18 cellular contexts compared by ENCODE assay signal in the genomic region with DNA sequence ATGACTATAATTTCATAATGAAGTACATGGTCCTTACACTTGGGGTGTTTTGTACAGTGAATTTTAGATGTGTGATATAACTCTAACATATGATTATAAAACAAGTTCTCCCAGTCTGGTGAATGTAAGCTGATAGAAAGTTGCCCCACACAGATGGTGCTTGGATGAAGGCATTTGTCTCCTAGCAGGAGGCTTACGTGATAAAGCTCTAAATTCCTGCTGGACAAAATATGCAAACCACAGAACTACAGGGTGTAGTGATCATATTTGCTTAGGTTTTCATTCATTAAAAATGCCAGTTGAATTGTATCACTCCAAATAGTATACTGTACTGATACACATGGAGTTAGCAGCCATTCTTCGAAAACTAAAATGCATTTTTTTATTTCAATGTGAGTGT.
A peak's percentile ranks its signal among the peaks of the same experiment; 100 is the strongest.
DNase-seq lines count a peak whose midpoint lies in the region; ATAC-seq and TF ChIP-seq lines count a peak whose summit lies in the region.
"Had no signal": no experiment of that assay in that cellular context is flagged by ENCODE, and none has a peak within 500 bp of the region (broad histone marks: within the 10 kb centered on the region; RNA-seq: fewer than 3 reads in every experiment).

No MANE protein-coding gene starts in this region.

- H4K20me1 ChIP-seq in smooth muscle cell (ENCODE audit: low read depth) = no peaks in the 10 kb centered on the region

- H3K4me2 ChIP-seq in smooth muscle cell = peak overlapping the region; percentile 4

- no peak for TF ChIP-seq POLR2A in gastrocnemius medialis (IDR thresholded peaks at IDR 0.05)

- no peak for ATAC-seq in gastrocnemius medialis

- no peaks in the 10 kb centered on the region for H3K36me3 ChIP-seq in smooth muscle cell (ENCODE audit: low read depth)
- H3K36me3 ChIP-seq in WERI-Rb-1 = no peaks in the 10 kb centered on the region
- no peaks in the 10 kb centered on the region for H3K36me3 ChIP-seq in gastrocnemius medialis

- intact Hi-C loops in gastrocnemius medialis (cut with DNase I; ENCODE audit: low total_unique reads) = no loop called here

- H3K4me3 ChIP-seq in astrocyte of the cerebellum (ENCODE audit: low read depth, low read length) (no peak overlapping the region), smooth muscle cell (no peak overlapping the region), WERI-Rb-1 (ENCODE audit: low read depth, low read length) (no peak overlapping the region), gastrocnemius medialis (no peak overlapping the region)
- H3K4me3 ChIP-seq: SK-N-MC had no signal

- TF ChIP-seq CTCF in astrocyte of the cerebellum (IDR thresholded peaks at IDR 0.05; ENCODE audit: low read depth, low read length, missing control alignments) (no peak), smooth muscle cell (IDR thresholded peaks at IDR 0.05; ENCODE audit: borderline replicate concordance, insufficient read depth, poor library complexity, severe bottlenecking) (no peak), WERI-Rb-1 (IDR thresholded peaks at IDR 0.05; ENCODE audit: low read depth, low read length) (no peak), gastrocnemius medialis (IDR thresholded peaks at IDR 0.05 in 4 of 5, conservative IDR thresholded peaks at IDR 0.05 in 1 of 5) (no peak)

- no peaks in the 10 kb centered on the region for H3F3A ChIP-seq in smooth muscle cell (ENCODE audit: low read depth)

- no peaks in the 10 kb centered on the region for H3K79me2 ChIP-seq in smooth muscle cell (ENCODE audit: low read depth)

- H3K27ac ChIP-seq in smooth muscle cell (ENCODE audit: low read depth) (no peak overlapping the region), WERI-Rb-1 (no peak overlapping the region), gastrocnemius medialis (no peak overlapping the region)
- H3K27ac ChIP-seq: SK-N-MC had no signal

- H3K9ac ChIP-seq in smooth muscle cell (ENCODE audit: low read depth) = no peak overlapping the region

- in situ Hi-C loops in astrocyte of the cerebellum (cut with HindIII; ENCODE audit: low sequenced_read_pairs) = no loop called here
- in situ Hi-C loops in gastrocnemius medialis (cut with MboI; ENCODE audit: low sequenced_read_pairs in 4 of 4) = no loop called here

- DNase-seq in NCI-H226 (peak; percentile 20), astrocyte of the cerebellum (ENCODE audit: low read depth) (peak; percentile 45), kidney glomerular epithelial cell (lab: John Stamatoyannopoulos, UW) (peak; percentile 5), smooth muscle cell (lab: John Stamatoyannopoulos, UW; ENCODE audit: unreplicated experiment) (no peak), ecto neural progenitor cell (ENCODE audit: low spot score) (no peak), WERI-Rb-1 (no peak), gastrocnemius medialis (no peak)
- DNase-seq: DND-41, GDM1, HCEC 1CT, NCI-H1105, NCI-H2081, NCI-H2171 treated with DMSO at 0.1 percent for 48 hours, NCI-H446 treated with DMSO at 0.1 percent for 48 hours, NCI-H748 treated with DMSO at 0.1 percent for 48 hours, OCI-M1, SHP77 had no signal

- WGBS in smooth muscle cell (ENCODE audit: low lambda C conversion rate) = 57% methylated on average over 2 of the region's 2 CpGs

- no peaks in the 10 kb centered on the region for H3K4me1 ChIP-seq in smooth muscle cell (ENCODE audit: low read depth)
- no peaks in the 10 kb centered on the region for H3K4me1 ChIP-seq in gastrocnemius medialis

- no peaks in the 10 kb centered on the region for H3K9me3 ChIP-seq in smooth muscle cell (replicated peaks; ENCODE audit: low read depth)
- no peaks in the 10 kb centered on the region for H3K9me3 ChIP-seq in WERI-Rb-1 (ENCODE audit: severe bottlenecking)
- no peaks in the 10 kb centered on the region for H3K9me3 ChIP-seq in gastrocnemius medialis

- H3K27me3 ChIP-seq in smooth muscle cell (ENCODE audit: low read depth) = no peaks in the 10 kb centered on the region
- peaks cover 36% of the 10 kb centered on the region for H3K27me3 ChIP-seq in WERI-Rb-1 (ENCODE audit: insufficient read depth, low read depth, severe bottlenecking)
- H3K27me3 ChIP-seq in gastrocnemius medialis = no peaks in the 10 kb centered on the region

- no peak overlapping the region for H2AFZ ChIP-seq in smooth muscle cell (ENCODE audit: low read depth)

Comparison
In these comparisons a context has a peak if more than half of its experiments do, and no peak if none do; other contexts are left out.
1. DNase-seq: peak in NCI-H226 (single experiment), astrocyte of the cerebellum (single experiment) and kidney glomerular epithelial cell (single experiment); none in smooth muscle cell (single experiment), ecto neural progenitor cell (single experiment), WERI-Rb-1 (single experiment) and gastrocnemius medialis (0 of 2).